ENCODE assay signal across 9 cellular contexts in genomic region chr5:151315998-151316597, GRCh38. TPM values are rescaled to one million over a fixed set of nuclear protein-coding genes. Genes with fewer than 3 reads are reported as not detected.
DNase-seq lines count a peak whose midpoint lies in the region; ATAC-seq and TF ChIP-seq lines count a peak whose summit lies in the region.
"Had no signal": no experiment of that assay in that cellular context is flagged by ENCODE, and none has a peak within 500 bp of the region (broad histone marks: within the 10 kb centered on the region; RNA-seq: fewer than 3 reads in every experiment).

No MANE protein-coding gene starts in this region.

- no peak overlapping the region for H2BK120ac ChIP-seq in mesenchymal stem cell (ENCODE audit: low read depth, low read length)

- H3K36me3 ChIP-seq in mesenchymal stem cell (ENCODE audit: control insufficient read depth in 1 of 2, insufficient read depth in 2 of 2, low read depth in 1 of 2, low read length in 2 of 2): no peaks in the 10 kb centered on the region

- H4K91ac ChIP-seq in mesenchymal stem cell (ENCODE audit: low read length): no peak overlapping the region

- WGBS in mesenchymal stem cell: 48% methylated on average over 7 of the region's 8 CpGs

- no peak overlapping the region for H2AK5ac ChIP-seq in mesenchymal stem cell (ENCODE audit: low read length, severe bottlenecking)

- no peak overlapping the region for H3K9ac ChIP-seq in mesenchymal stem cell (ENCODE audit: low read length)

- H3K27ac ChIP-seq in dorsolateral prefrontal cortex (no peak overlapping the region), mesenchymal stem cell (ENCODE audit: low read length, poor library complexity, severe bottlenecking) (no peak overlapping the region)

- H3K27me3 ChIP-seq in dorsolateral prefrontal cortex: no peaks in the 10 kb centered on the region
- H3K27me3 ChIP-seq in mesenchymal stem cell (ENCODE audit: control insufficient read depth in 1 of 2, insufficient read depth in 1 of 2, low read length in 2 of 2): peaks cover 0 to 7% of the 10 kb centered on the region in 2 experiments

- no peak overlapping the region for H3K23ac ChIP-seq in mesenchymal stem cell (ENCODE audit: low read length in 2 of 2)

- H4K8ac ChIP-seq in mesenchymal stem cell (ENCODE audit: low read length): no peak overlapping the region

- H3K4me2 ChIP-seq in mesenchymal stem cell (ENCODE audit: low read length, poor library complexity, severe bottlenecking): no peak overlapping the region

- H3K4me3 ChIP-seq in dorsolateral prefrontal cortex (no peak overlapping the region), mesenchymal stem cell (ENCODE audit: insufficient read depth in 1 of 2, low read depth in 1 of 2, low read length in 2 of 2) (no peak overlapping the region)

- H3K4me1 ChIP-seq in mesenchymal stem cell (ENCODE audit: control insufficient read depth, insufficient read depth, low read depth, low read length): peaks cover 1% of the 10 kb centered on the region

- H3K18ac ChIP-seq in mesenchymal stem cell (ENCODE audit: low read depth in 1 of 2, low read length in 2 of 2): no peak overlapping the region

- no peak overlapping the region for H3K4ac ChIP-seq in mesenchymal stem cell (ENCODE audit: low read depth in 1 of 2, low read length in 2 of 2)

- H2BK12ac ChIP-seq in mesenchymal stem cell (ENCODE audit: low read length in 2 of 2): no peak overlapping the region

- H3K9me3 ChIP-seq in mesenchymal stem cell (ENCODE audit: control insufficient read depth, low read length): peaks cover 4% of the 10 kb centered on the region

- DNase-seq in 8988T (peak; percentile 51), GM10266 (ENCODE audit: extremely low spot score) (peak; percentile 81), NCI-H128 (lab: John Stamatoyannopoulos, UW; ENCODE audit: unreplicated experiment) (peak; percentile 17), dorsolateral prefrontal cortex (peak in 9 of 10 donors; percentile 10 to 85 (median 54)), mesenchymal stem cell (peak; percentile 61)
- peak; percentile 30 to 41 for DNase-seq in activated CD4-positive, alpha-beta T cell treated with anti-CD3 and anti-CD28 coated beads for 4 hours
- DNase-seq in stimulated activated CD8-positive, alpha-beta memory T cell treated with anti-CD3 and anti-CD28 coated beads, Interleukin-2, amount 100 ng/mL, for 48 hours (ENCODE audit: low read depth in 2 of 2): peak; percentile 40 to 46

- no peak overlapping the region for H3K14ac ChIP-seq in mesenchymal stem cell (ENCODE audit: low read length in 2 of 2)

- TF ChIP-seq CTCF in GM10266 (IDR thresholded peaks at IDR 0.05; ENCODE audit: control insufficient read depth, insufficient read depth, low read depth, missing control alignments): peak; percentile 93
- peak; percentile 32 to 80 (median 66) for TF ChIP-seq CTCF in dorsolateral prefrontal cortex (IDR thresholded peaks at IDR 0.05 in 54 of 56, conservative IDR thresholded peaks at IDR 0.05 in 2 of 56; ENCODE audit: low read depth in 1 of 56, partially characterized antibody in 56 of 56)

- no peak overlapping the region for H2BK5ac ChIP-seq in mesenchymal stem cell (ENCODE audit: low read depth, low read length, poor library complexity, severe bottlenecking)

- no peaks in the 10 kb centered on the region for H3K79me1 ChIP-seq in mesenchymal stem cell (replicated peaks; ENCODE audit: low read length, poor library complexity, severe bottlenecking)

- H2BK15ac ChIP-seq in mesenchymal stem cell (ENCODE audit: low read depth, poor library complexity, severe bottlenecking): no peak overlapping the region

- ATAC-seq in HG02588 (IDR thresholded peaks at IDR 0.05; ENCODE audit: unreplicated experiment): peak; percentile 80

- intact Hi-C loops in dorsolateral prefrontal cortex (cut with DNase I): no loop called here

- H2AFZ ChIP-seq in mesenchymal stem cell (ENCODE audit: low read depth, low read length): peak overlapping the region; percentile 27

RNA-seq across cellular contexts. Expression of gene SLC36A3, which starts 12.5 kb away (rescaled TPM):
- not detected for total RNA-seq in dorsolateral prefrontal cortex
- polyA plus RNA-seq in mesenchymal stem cell (2013, experiment 1 of 2): not detected
- polyA plus RNA-seq in mesenchymal stem cell (2013, experiment 2 of 2): not detected
- total RNA-seq: skeletal muscle tissue had no signal

RNA-seq across cellular contexts. Expression of gene SLC36A2, which starts 31.3 kb away (rescaled TPM):
- total RNA-seq in dorsolateral prefrontal cortex: not detected
- polyA plus RNA-seq in mesenchymal stem cell (2013, experiment 1 of 2): 0.01 TPM
- not detected for polyA plus RNA-seq in mesenchymal stem cell (2013, experiment 2 of 2)

Comparison
In these comparisons a context has a peak if more than half of its experiments do, and no peak if none do; other contexts are left out.
1. DNase-seq: peak in every context shown above with its lines; median percentile 81 in GM10266; 61 in mesenchymal stem cell; 54 in dorsolateral prefrontal cortex; 51 in 8988T; 43 in stimulated activated CD8-positive, alpha-beta memory T cell treated with anti-CD3 and anti-CD28 coated beads, Interleukin-2, amount 100 ng/mL, for 48 hours; 36 in activated CD4-positive, alpha-beta T cell treated with anti-CD3 and anti-CD28 coated beads for 4 hours; 17 in NCI-H128.